ENCODE assay signal across 10 cellular contexts in genomic region chr9:20619492-20619860, GRCh38. TPM values are rescaled to one million over a fixed set of nuclear protein-coding genes. Genes with fewer than 3 reads are reported as not detected.
DNase-seq lines count a peak whose midpoint lies in the region; ATAC-seq and TF ChIP-seq lines count a peak whose summit lies in the region.
"Had no signal": no experiment of that assay in that cellular context is flagged by ENCODE, and none has a peak within 500 bp of the region (broad histone marks: within the 10 kb centered on the region; RNA-seq: fewer than 3 reads in every experiment).

No MANE protein-coding gene starts in this region.

- no peaks in the 10 kb centered on the region for H3K9me2 ChIP-seq in PC-3 (replicated peaks; ENCODE audit: low read length)

- no peak for TF ChIP-seq POLR2A in esophagus muscularis mucosa (IDR thresholded peaks at IDR 0.05; ENCODE audit: low read depth)

- H3K27ac ChIP-seq in PC-3 (ENCODE audit: low read length), result peak overlapping the region; percentile 83
- peak overlapping the region; percentile 91 to 94 (median 92) for H3K27ac ChIP-seq in esophagus muscularis mucosa (replicated peaks in 1 of 4)
- H3K27ac ChIP-seq in rectal smooth muscle tissue (ENCODE audit: low read depth, low read length), result peak overlapping the region; percentile 46

- H3K4me3 ChIP-seq in GM06990 (replicated peaks; ENCODE audit: low read depth, low read length), result peak overlapping the region; percentile 72
- H3K4me3 ChIP-seq in PC-3 (ENCODE audit: low read length), result peak overlapping the region; percentile 87; the same call in 1 of the 2 replicates
- H3K4me3 ChIP-seq in esophagus muscularis mucosa, result peak overlapping the region; percentile 77 to 96 (median 92)
- H3K4me3 ChIP-seq in rectal smooth muscle tissue (ENCODE audit: low read length), result peak overlapping the region; percentile 90

- H3K79me2 ChIP-seq in PC-3 (ENCODE audit: low read length), result no peaks in the 10 kb centered on the region

- intact Hi-C loops in PC-3 (cut with micrococcal nuclease), result loop anchor here (1.0 to 5.0 kb wide), 3 partner anchors 49 to 692 kb away; no protein-coding TSS in a partner anchor
- intact Hi-C loops in esophagus muscularis mucosa (cut with DNase I), result no loop called here

- 71% methylated on average over 5 of the region's 5 CpGs for WGBS in esophagus muscularis mucosa

- peaks cover 9% of the 10 kb centered on the region for H3F3A ChIP-seq in PC-3 (ENCODE audit: low read length, unreplicated experiment)

- H3K27me3 ChIP-seq in GM06990 (replicated peaks; ENCODE audit: control insufficient read depth, insufficient read depth, low read length) (no peaks in the 10 kb centered on the region), PC-3 (ENCODE audit: low read length) (no peaks in the 10 kb centered on the region), esophagus muscularis mucosa (no peaks in the 10 kb centered on the region), rectal smooth muscle tissue (ENCODE audit: control insufficient read depth, insufficient read depth, low read length) (no peaks in the 10 kb centered on the region)

- H4K20me1 ChIP-seq in PC-3 (ENCODE audit: low read length), result no peaks in the 10 kb centered on the region

- H3K9me3 ChIP-seq in PC-3 (ENCODE audit: low read length), result no peaks in the 10 kb centered on the region
- H3K9me3 ChIP-seq in esophagus muscularis mucosa, result no peaks in the 10 kb centered on the region

- TF ChIP-seq CTCF in GM06990 (IDR thresholded peaks at IDR 0.05; ENCODE audit: insufficient read depth, low read length, poor library complexity, severe bottlenecking), result no peak
- TF ChIP-seq CTCF in PC-3 (conservative IDR thresholded peaks at IDR 0.05; ENCODE audit: low read depth, low read length), result no peak
- no peak for TF ChIP-seq CTCF in esophagus muscularis mucosa (IDR thresholded peaks at IDR 0.05)

- peak overlapping the region; percentile 91 for H3K4me2 ChIP-seq in PC-3 (ENCODE audit: low read length)

- peak overlapping the region; percentile 72 for H3K9ac ChIP-seq in PC-3 (ENCODE audit: low read length)
- H3K9ac ChIP-seq in rectal smooth muscle tissue (ENCODE audit: low read length), result no peak overlapping the region

- ATAC-seq in PC-3 (no peak), GM19351 (IDR thresholded peaks at IDR 0.05; ENCODE audit: unreplicated experiment) (no peak), GM21360 (IDR thresholded peaks at IDR 0.05; ENCODE audit: unreplicated experiment) (no peak)

- POLR2A ChIA-PET in PC-3 (lab: Charles Lee; ENCODE audit: unreplicated experiment), result no interaction called here

- H3K36me3 ChIP-seq in GM06990 (ENCODE audit: control insufficient read depth, insufficient read depth, low read length), result no peaks in the 10 kb centered on the region
- no peaks in the 10 kb centered on the region for H3K36me3 ChIP-seq in PC-3 (ENCODE audit: low read depth, low read length)
- H3K36me3 ChIP-seq in esophagus muscularis mucosa, result no peaks in the 10 kb centered on the region
- H3K36me3 ChIP-seq in rectal smooth muscle tissue (ENCODE audit: control insufficient read depth, insufficient read depth, low read length), result no peaks in the 10 kb centered on the region

- peaks cover 30% of the 10 kb centered on the region for H3K4me1 ChIP-seq in PC-3 (ENCODE audit: insufficient read depth, low read length)
- peaks cover 18 to 52% (median 46%) of the 10 kb centered on the region in 4 donors for H3K4me1 ChIP-seq in esophagus muscularis mucosa
- peaks cover 5% of the 10 kb centered on the region for H3K4me1 ChIP-seq in rectal smooth muscle tissue (ENCODE audit: control insufficient read depth, insufficient read depth, low read length)

- CTCF ChIA-PET in PC-3 (lab: Charles Lee), result no interaction called here

- TSS peak; percentile 25 for BruUV-seq in PC-3 (replicated peaks; lab: Mats Ljungman, UMichigan)

- DNase-seq in GM06990 (ENCODE audit: extremely low read depth, insufficient read length), result no peak
- DNase-seq in PC-3, result peak; percentile 22
- no peak for DNase-seq in esophagus muscularis mucosa (ENCODE audit: extremely low spot score)
- DNase-seq in DMS153 (lab: John Stamatoyannopoulos, UW), result no peak
- DNase-seq in HuH-7 (ENCODE audit: low spot score), result no peak
- DNase-seq: HCEC 1CT, KG1 had no signal

- peak overlapping the region; percentile 47; the same call in 1 of the 2 replicates for H2AFZ ChIP-seq in PC-3 (ENCODE audit: low read length)

- no peak for TF ChIP-seq EP300 in esophagus muscularis mucosa (IDR thresholded peaks at IDR 0.05)

RNA-seq across cellular contexts. Expression of gene MLLT3, which starts 2.8 kb away (rescaled TPM):
- total RNA-seq in PC-3 (2014; rRNA removed) (6.4 and 7.1 TPM in 2 replicates), esophagus muscularis mucosa (10 to 100 TPM; 14.1 to 30.7 (median 18.0) TPM)
